In genomic region chr2:56971383-56971974, GRCh38 we compare ENCODE assay signal across 22 cellular contexts.
"Had no signal": no experiment of that assay in that cellular context is flagged by ENCODE, and none has a peak within 500 bp of the region (broad histone marks: within the 10 kb centered on the region; RNA-seq: fewer than 3 reads in every experiment).

No MANE protein-coding gene starts in this region.

- H3K4me3 ChIP-seq: breast epithelium, Peyer's patch, SJCRH30 had no signal

- H3K4me2 ChIP-seq: SK-N-SH had no signal

- H3K36me3 ChIP-seq: breast epithelium, Peyer's patch, SJCRH30, WERI-Rb-1 had no signal

- H3K27me3 ChIP-seq: breast epithelium, Peyer's patch, SJCRH30 had no signal

- ATAC-seq: activated CD4-positive, alpha-beta T cell treated with anti-CD3 and anti-CD28 coated beads for 36 hours; activated CD8-positive, alpha-beta T cell treated with anti-CD3 and anti-CD28 coated beads for 36 hours had no signal

- H3K9me3 ChIP-seq: breast epithelium, SJCRH30 had no signal

- H3K4me1 ChIP-seq: breast epithelium, Peyer's patch, SJCRH30 had no signal

- H3K9ac ChIP-seq: SK-N-SH had no signal

- H3K27ac ChIP-seq: breast epithelium, Peyer's patch, RWPE1, SJCRH30, WERI-Rb-1 had no signal

- DNase-seq: activated CD4-positive, alpha-beta T cell treated with anti-CD3 and anti-CD28 coated beads for 36 hours; activated CD8-positive, alpha-beta T cell treated with anti-CD3 and anti-CD28 coated beads for 36 hours; activated effector memory CD4-positive, alpha-beta T cell treated with Interleukin-2 at 50 U/mL for 16 hours; activated naive CD4-positive, alpha-beta T cell; activated T-cell treated with anti-CD3 and anti-CD28 coated beads, Interleukin-2, amount 50 U/mL, for 24 hours; aorta; caudate nucleus; MM.1S; NCI-H1105; NCI-H1436; NCI-H1694 treated with DMSO at 0.1 percent for 48 hours; NCI-H2029 treated with DMSO at 0.1 percent for 48 hours; NCI-H510A treated with DMSO at 0.1 percent for 48 hours; NCI-H69; Peyer's patch; Right ventricle myocardium superior; SJCRH30; SK-N-SH; T-helper 1 cell; WERI-Rb-1 had no signal
